Comparison of ENCODE assay signal across 22 cellular contexts in the genomic region with DNA sequence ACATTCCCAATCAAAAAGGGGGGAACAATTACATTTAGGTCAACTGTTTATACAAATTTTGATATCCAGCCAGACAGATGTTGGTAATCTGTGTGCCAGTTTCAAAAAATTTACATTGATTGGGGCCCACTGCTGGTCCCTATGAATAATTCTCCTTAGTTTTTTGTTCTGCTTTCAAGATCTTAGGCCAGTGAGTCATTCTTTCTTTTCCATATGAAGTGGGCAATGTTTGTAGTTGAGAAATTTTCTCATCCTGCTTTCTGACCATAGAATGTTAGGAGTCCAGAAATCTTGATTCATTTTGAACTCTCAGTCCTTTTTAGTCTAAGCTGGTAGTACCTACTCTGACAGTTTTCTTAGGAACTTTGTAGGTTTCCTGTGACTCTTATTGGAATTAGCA.
A peak's percentile ranks its signal among the peaks of the same experiment; 100 is the strongest.
DNase-seq lines count a peak whose midpoint lies in the region; ATAC-seq and TF ChIP-seq lines count a peak whose summit lies in the region.
"Had no signal": no experiment of that assay in that cellular context is flagged by ENCODE, and none has a peak within 500 bp of the region (broad histone marks: within the 10 kb centered on the region; RNA-seq: fewer than 3 reads in every experiment).

No MANE protein-coding gene starts in this region.

- DNase-seq in EH (ENCODE audit: low read depth): peak; percentile 69
- DNase-seq in IMR-90: peak; percentile 74
- DNase-seq in astrocyte of the spinal cord (ENCODE audit: low read depth, low spot score): peak; percentile 13
- peak; percentile 58 for DNase-seq in mesenchymal stem cell
- no peak for DNase-seq in psoas muscle
- no peak for DNase-seq in GM19240 (ENCODE audit: insufficient read length, low spot score)
- DNase-seq: 8988T; CD4-positive, CD25-positive, alpha-beta regulatory T cell; COR-L47; DMS 273 treated with DMSO at 0.1 percent for 48 hours; DND-41; GDM1; NCI-H1105 treated with DMSO at 0.1 percent for 48 hours; NCI-H1694 treated with DMSO at 0.1 percent for 48 hours; NCI-H226; NCI-H524 treated with DMSO at 0.1 percent for 48 hours had no signal

- no peak overlapping the region for H3K27ac Mint-ChIP-seq in stimulated activated memory B cell treated with anti-CD40 and anti-IgM and Interleukin-4, amounts not matched to agents 10 μg/mL and 1 μg/mL and 100 μg/mL, for 72 hours
- H3K27ac Mint-ChIP-seq: B cell; CD4-positive, CD25-positive, alpha-beta regulatory T cell had no signal

- H3K14ac ChIP-seq in IMR-90 (replicated peaks; ENCODE audit: low read depth, low read length) (peak overlapping the region; percentile 74; the same call in 1 of the 2 replicates), mesenchymal stem cell (ENCODE audit: low read length in 2 of 2) (no peak overlapping the region)

- H3K27me3 Mint-ChIP-seq in stimulated activated memory B cell treated with anti-CD40 and anti-IgM and Interleukin-4, amounts not matched to agents 10 μg/mL and 1 μg/mL and 100 μg/mL, for 72 hours: no peaks in the 10 kb centered on the region
- H3K27me3 Mint-ChIP-seq: B cell had no signal

- H2AFZ ChIP-seq in IMR-90 (replicated peaks; ENCODE audit: low read length, poor library complexity) (no peak overlapping the region), mesenchymal stem cell (ENCODE audit: low read depth, low read length) (no peak overlapping the region)

- peak overlapping the region; percentile 59 for H3K27ac ChIP-seq in IMR-90 (ENCODE audit: insufficient read depth, low read length)
- no peak overlapping the region for H3K27ac ChIP-seq in mesenchymal stem cell (ENCODE audit: low read length, poor library complexity, severe bottlenecking)
- no peak overlapping the region for H3K27ac ChIP-seq in psoas muscle
- H3K27ac ChIP-seq: HL-60 had no signal

- 0 out of 2 replicates have a peak overlapping the region, but pooled peaks have one; percentile 35 for H3K56ac ChIP-seq in IMR-90 (ENCODE audit: extremely low read depth, insufficient read depth, low read length)

- POLR2A ChIA-PET in IMR-90 (lab: Charles Lee; ENCODE audit: unreplicated experiment): interaction anchor here (0.6 kb wide), 1 partner anchor 28 kb away, joined by 3 read pairs; no protein-coding TSS in a partner anchor

- no peaks in the 10 kb centered on the region for H4K20me1 ChIP-seq in IMR-90 (ENCODE audit: insufficient read depth, low read length)

- no peaks in the 10 kb centered on the region for H3K9me3 ChIP-seq in IMR-90 (ENCODE audit: control insufficient read depth, insufficient read depth, low read length)
- no peaks in the 10 kb centered on the region for H3K9me3 ChIP-seq in mesenchymal stem cell (ENCODE audit: control insufficient read depth, low read length)
- H3K9me3 ChIP-seq in psoas muscle: no peaks in the 10 kb centered on the region
- H3K9me3 ChIP-seq: HAP-1 had no signal

- H3K23ac ChIP-seq in IMR-90 (ENCODE audit: low read depth, low read length) (no peak overlapping the region), mesenchymal stem cell (ENCODE audit: low read length in 2 of 2) (no peak overlapping the region)

- H3K4ac ChIP-seq in IMR-90 (ENCODE audit: low read depth, low read length): peak overlapping the region; percentile 66; the same call in 1 of the 2 replicates
- no peak overlapping the region for H3K4ac ChIP-seq in mesenchymal stem cell (ENCODE audit: low read depth in 1 of 2, low read length in 2 of 2)

- no TSS peak for BruUV-seq in IMR-90 (replicated peaks; lab: Mats Ljungman, UMichigan)

- peak overlapping the region; percentile 86; the same call in 1 of the 2 replicates for H4K5ac ChIP-seq in IMR-90 (ENCODE audit: low read depth, low read length)

- H2BK15ac ChIP-seq in IMR-90 (ENCODE audit: low read depth, low read length) (no peak overlapping the region), mesenchymal stem cell (ENCODE audit: low read depth, poor library complexity, severe bottlenecking) (no peak overlapping the region)

- H3K18ac ChIP-seq in IMR-90 (ENCODE audit: low read depth, low read length): peak overlapping the region; percentile 97; the same call in 1 of the 2 replicates
- no peak overlapping the region for H3K18ac ChIP-seq in mesenchymal stem cell (ENCODE audit: low read depth in 1 of 2, low read length in 2 of 2)

- no peaks in the 10 kb centered on the region for H3K9me1 ChIP-seq in IMR-90 (ENCODE audit: insufficient read depth, low read length)

- H3K27me3 ChIP-seq in IMR-90 (ENCODE audit: control insufficient read depth, insufficient read depth, low read length) (no peaks in the 10 kb centered on the region), mesenchymal stem cell (ENCODE audit: control insufficient read depth in 1 of 2, insufficient read depth in 1 of 2, low read length in 2 of 2) (no peaks in the 10 kb centered on the region), psoas muscle (ENCODE audit: insufficient read depth in 3 of 3, low read length in 2 of 3) (no peaks in the 10 kb centered on the region)

- no peak overlapping the region for H2AK9ac ChIP-seq in IMR-90 (replicated peaks; ENCODE audit: low read depth, low read length, poor library complexity)

- H2AK5ac ChIP-seq in IMR-90 (ENCODE audit: low read depth, low read length): peak overlapping the region; percentile 20; the same call in 1 of the 2 replicates
- H2AK5ac ChIP-seq in mesenchymal stem cell (ENCODE audit: low read length, severe bottlenecking): no peak overlapping the region

- TF ChIP-seq RAD21 in IMR-90 (IDR thresholded peaks at IDR 0.05; ENCODE audit: low read length): no peak

- peak overlapping the region; percentile 87 for H2BK5ac ChIP-seq in IMR-90 (ENCODE audit: low read depth, low read length, poor library complexity, severe bottlenecking)
- no peak overlapping the region for H2BK5ac ChIP-seq in mesenchymal stem cell (ENCODE audit: low read depth, low read length, poor library complexity, severe bottlenecking)

- no peak overlapping the region; the same call in 1 of the 2 replicates for H3K9ac ChIP-seq in IMR-90 (ENCODE audit: low read depth, low read length)
- peak overlapping the region; percentile 77 for H3K9ac ChIP-seq in mesenchymal stem cell (ENCODE audit: low read length)

- H3K4me3 Mint-ChIP-seq in stimulated activated memory B cell treated with anti-CD40 and anti-IgM and Interleukin-4, amounts not matched to agents 10 μg/mL and 1 μg/mL and 100 μg/mL, for 72 hours: no peak overlapping the region
- H3K4me3 Mint-ChIP-seq: B cell; CD4-positive, CD25-positive, alpha-beta regulatory T cell had no signal

- intact Hi-C loops in IMR-90 (cut with micrococcal nuclease): no loop called here
- intact Hi-C loops in psoas muscle (cut with DNase I): loop anchor here in 1 of 2 donors (5.0 kb wide), 1 partner anchor 1320 kb away; no protein-coding TSS in a partner anchor

- no peak for TF ChIP-seq POLR2A in IMR-90 (IDR thresholded peaks at IDR 0.05; ENCODE audit: low read depth, low read length)

- H2BK120ac ChIP-seq in IMR-90 (ENCODE audit: low read depth, low read length) (peak overlapping the region; percentile 77; the same call in 1 of the 2 replicates), mesenchymal stem cell (ENCODE audit: low read depth, low read length) (no peak overlapping the region)

- TF ChIP-seq CTCF in IMR-90 (conservative IDR thresholded peaks at IDR 0.05; ENCODE audit: low read depth, low read length) (no peak), astrocyte of the spinal cord (IDR thresholded peaks at IDR 0.05; ENCODE audit: low read depth, low read length) (no peak), psoas muscle (IDR thresholded peaks at IDR 0.05) (no peak)

- CTCF ChIA-PET in IMR-90 (lab: Yijun Ruan, JAX): interaction anchor here (0.6 kb wide), 3 partner anchors 8 to 386 kb away, joined by 3 to 5 read pairs (median 3); no protein-coding TSS in a partner anchor

- H3K79me1 ChIP-seq in IMR-90 (ENCODE audit: low read depth in 1 of 2, low read length in 2 of 2) (no peaks in the 10 kb centered on the region), mesenchymal stem cell (replicated peaks; ENCODE audit: low read length, poor library complexity, severe bottlenecking) (no peaks in the 10 kb centered on the region)

- no peak overlapping the region for H3K4me3 ChIP-seq in IMR-90 (ENCODE audit: insufficient read depth, low read depth, low read length)
- no peak overlapping the region for H3K4me3 ChIP-seq in astrocyte of the spinal cord (ENCODE audit: low read depth, low read length)
- H3K4me3 ChIP-seq in mesenchymal stem cell (ENCODE audit: insufficient read depth in 1 of 2, low read depth in 1 of 2, low read length in 2 of 2): no peak overlapping the region
- no peak overlapping the region for H3K4me3 ChIP-seq in psoas muscle
- H3K4me3 ChIP-seq: HAP-1, K562 had no signal

- H3K36me3 ChIP-seq in IMR-90 (ENCODE audit: control insufficient read depth, insufficient read depth, low read length) (no peaks in the 10 kb centered on the region), mesenchymal stem cell (ENCODE audit: control insufficient read depth in 1 of 2, insufficient read depth in 2 of 2, low read depth in 1 of 2, low read length in 2 of 2) (no peaks in the 10 kb centered on the region), psoas muscle (ENCODE audit: insufficient read depth in 1 of 2, low read depth in 1 of 2) (no peaks in the 10 kb centered on the region)
- H3K36me3 ChIP-seq: HAP-1 had no signal

- H3K36me3 Mint-ChIP-seq in stimulated activated memory B cell treated with anti-CD40 and anti-IgM and Interleukin-4, amounts not matched to agents 10 μg/mL and 1 μg/mL and 100 μg/mL, for 72 hours: no peaks in the 10 kb centered on the region
- H3K36me3 Mint-ChIP-seq: CD4-positive, CD25-positive, alpha-beta regulatory T cell had no signal

- H3K4me1 ChIP-seq in IMR-90 (ENCODE audit: control insufficient read depth, insufficient read depth, low read length): peaks cover 5% of the 10 kb centered on the region
- no peaks in the 10 kb centered on the region for H3K4me1 ChIP-seq in mesenchymal stem cell (ENCODE audit: control insufficient read depth, insufficient read depth, low read depth, low read length)
- no peaks in the 10 kb centered on the region for H3K4me1 ChIP-seq in psoas muscle
- H3K4me1 ChIP-seq: HAP-1 had no signal

- peaks cover 14% of the 10 kb centered on the region for H3K9me3 Mint-ChIP-seq in stimulated activated memory B cell treated with anti-CD40 and anti-IgM and Interleukin-4, amounts not matched to agents 10 μg/mL and 1 μg/mL and 100 μg/mL, for 72 hours

- H4K91ac ChIP-seq in IMR-90 (ENCODE audit: insufficient read depth, low read depth, low read length) (no peak overlapping the region), mesenchymal stem cell (ENCODE audit: low read length) (no peak overlapping the region)

- peak overlapping the region in 1 of 2 experiments; percentile 18; a peak in 2 of 4 replicates for H4K8ac ChIP-seq in IMR-90 (ENCODE audit: low read depth in 2 of 2, low read length in 2 of 2)
- no peak overlapping the region for H4K8ac ChIP-seq in mesenchymal stem cell (ENCODE audit: low read length)

- dilution Hi-C loops in IMR-90 (cut with HindIII; ENCODE audit: low sequenced_read_pairs, unreplicated experiment): no loop called here

- H3K4me2 ChIP-seq in IMR-90 (ENCODE audit: low read depth, low read length) (peak overlapping the region; percentile 74; the same call in 1 of the 2 replicates), mesenchymal stem cell (ENCODE audit: low read length, poor library complexity, severe bottlenecking) (no peak overlapping the region)

- in situ Hi-C loops in IMR-90 (cut with MboI; ENCODE audit: low sequenced_read_pairs) (no loop called here), astrocyte of the spinal cord (cut with HindIII; ENCODE audit: low sequenced_read_pairs) (no loop called here)

- H3K4me1 Mint-ChIP-seq in stimulated activated memory B cell treated with anti-CD40 and anti-IgM and Interleukin-4, amounts not matched to agents 10 μg/mL and 1 μg/mL and 100 μg/mL, for 72 hours: no peaks in the 10 kb centered on the region
- H3K4me1 Mint-ChIP-seq: B cell; CD4-positive, CD25-positive, alpha-beta regulatory T cell had no signal

- no peak overlapping the region for H2BK12ac ChIP-seq in mesenchymal stem cell (ENCODE audit: low read length in 2 of 2)

- H2BK20ac ChIP-seq in IMR-90 (ENCODE audit: low read depth, low read length): peak overlapping the region; percentile 61; the same call in 1 of the 2 replicates

- ATAC-seq in IMR-90 (ENCODE audit: low read depth): peak; percentile 55
- ATAC-seq in psoas muscle: no peak
- ATAC-seq in stimulated activated memory B cell treated with anti-CD40 and anti-IgM and Interleukin-4, amounts not matched to agents 10 μg/mL and 1 μg/mL and 100 μg/mL, for 72 hours: no peak
- ATAC-seq in GM19035 (IDR thresholded peaks at IDR 0.05; ENCODE audit: unreplicated experiment): no peak
- ATAC-seq: K562 had no signal

Comparison
In these comparisons a context has a peak if more than half of its experiments do, and no peak if none do; other contexts are left out.
1. DNase-seq: peak in EH (single experiment), IMR-90 (single experiment), astrocyte of the spinal cord (single experiment) and mesenchymal stem cell (single experiment); none in psoas muscle (0 of 2) and GM19240 (single experiment).